8 cellular contexts compared by ENCODE assay signal in the genomic region with DNA sequence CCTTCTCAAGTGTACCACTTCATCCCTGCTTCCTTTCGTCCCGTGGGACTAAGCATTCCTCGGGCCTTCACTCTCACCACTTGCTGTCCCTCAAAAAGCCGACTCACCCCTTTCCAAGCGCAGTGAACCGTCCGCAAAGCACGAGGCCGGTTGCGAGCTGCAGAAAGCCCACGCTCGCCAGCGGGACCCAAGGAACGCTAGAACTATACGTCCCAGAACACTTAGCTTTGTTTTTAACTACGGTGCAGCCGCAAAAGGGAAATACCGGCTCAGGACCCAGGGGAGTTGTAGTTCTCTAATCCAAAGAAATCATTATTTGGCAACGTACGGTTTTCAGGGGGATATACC. TPM values are rescaled to one million over a fixed set of nuclear protein-coding genes. Genes with fewer than 3 reads are reported as not detected.
DNase-seq lines count a peak whose midpoint lies in the region; ATAC-seq and TF ChIP-seq lines count a peak whose summit lies in the region.

No MANE protein-coding gene starts in this region.

- peaks cover 0 to 57% (median 14%) of the 10 kb centered on the region in 9 donors for H3K36me3 ChIP-seq in heart right ventricle

- no peak for TF ChIP-seq CTCF in heart right ventricle (IDR thresholded peaks at IDR 0.05)

- CTCF ChIA-PET in activated naive CD4-positive, alpha-beta T cell treated with anti-CD3 and anti-CD28 coated beads for 36 hours (lab: Charles Lee): interaction anchor here (0.7 to 1.6 kb wide), 5 partner anchors 9 to 110 kb away, joined by 3 to 6 read pairs (median 4); no protein-coding TSS in a partner anchor

- H3K27ac ChIP-seq in heart right ventricle: peak overlapping the region; percentile 43 to 95 (median 92)

- intact Hi-C loops in activated naive CD4-positive, alpha-beta T cell treated with anti-CD3 and anti-CD28 coated beads for 36 hours (cut with micrococcal nuclease): loop anchor here (5.0 to 10.0 kb wide), 7 partner anchors 173 to 1796 kb away; a partner anchor contains a TSS
- intact Hi-C loops in heart right ventricle (cut with DNase I): loop anchor here in 1 of 10 donors (2.0 kb wide), 1 partner anchor 84 kb away; no protein-coding TSS in a partner anchor
- intact Hi-C loops in posterior vena cava (cut with DNase I): no loop called here

- peaks cover 24% of the 10 kb centered on the region for H3K36me3 Mint-ChIP-seq in activated naive CD4-positive, alpha-beta T cell treated with anti-CD3 and anti-CD28 coated beads for 36 hours (ENCODE audit: low read depth)

- H3K4me3 Mint-ChIP-seq in activated naive CD4-positive, alpha-beta T cell treated with anti-CD3 and anti-CD28 coated beads for 36 hours: peak overlapping the region; percentile 98

- H3K27me3 Mint-ChIP-seq in activated naive CD4-positive, alpha-beta T cell treated with anti-CD3 and anti-CD28 coated beads for 36 hours (ENCODE audit: low read depth): no peaks in the 10 kb centered on the region

- H3K4me3 ChIP-seq in heart right ventricle: peak overlapping the region; percentile 66 to 94 (median 82)

- no peaks in the 10 kb centered on the region for H3K9me3 ChIP-seq in heart right ventricle

- H3K9me3 Mint-ChIP-seq in activated naive CD4-positive, alpha-beta T cell treated with anti-CD3 and anti-CD28 coated beads for 36 hours: peaks cover 5% of the 10 kb centered on the region

- peak; percentile 15 for ATAC-seq in GM18867 (IDR thresholded peaks at IDR 0.05; ENCODE audit: unreplicated experiment)
- ATAC-seq in heart right ventricle: peak; percentile 3 to 45 (median 32)

- H3K4me1 ChIP-seq in heart right ventricle: peaks cover 4 to 40% (median 30%) of the 10 kb centered on the region in 9 donors

- H3K27ac Mint-ChIP-seq in activated naive CD4-positive, alpha-beta T cell treated with anti-CD3 and anti-CD28 coated beads for 36 hours: peak overlapping the region; percentile 98

- peak; percentile 43 for DNase-seq in AG08395 (ENCODE audit: low spot score)
- peak; percentile 15 for DNase-seq in HS-27A (ENCODE audit: low read depth)
- DNase-seq in activated naive CD4-positive, alpha-beta T cell treated with anti-CD3 and anti-CD28 coated beads for 36 hours: peak; percentile 35
- DNase-seq in heart right ventricle: peak in 1 of 2 donors; percentile 20
- peak; percentile 82 for DNase-seq in posterior vena cava (ENCODE audit: low spot score)
- no peak for DNase-seq in amniotic stem cell (lab: John Stamatoyannopoulos, UW)
- no peak for DNase-seq in retina

- H3K4me1 Mint-ChIP-seq in activated naive CD4-positive, alpha-beta T cell treated with anti-CD3 and anti-CD28 coated beads for 36 hours (ENCODE audit: low read depth): peaks cover 29% of the 10 kb centered on the region

- WGBS in heart right ventricle, 2 donors: 0 to 1% methylated on average over 20 of the region's 20 CpGs

- no peaks in the 10 kb centered on the region for H3K27me3 ChIP-seq in heart right ventricle

RNA-seq across cellular contexts. Expression of a gene that starts 0.5 kb away (rescaled TPM):
- total RNA-seq in activated naive CD4-positive, alpha-beta T cell treated with anti-CD3 and anti-CD28 coated beads for 36 hours: 10 to 100 TPM; 74.6 to 77.8 TPM
- total RNA-seq in heart right ventricle (10 to 100 TPM; 11.5 to 21.8 (median 14.7) TPM), posterior vena cava (10 to 100 TPM; 15.5 to 17.0 TPM)
- polyA plus RNA-seq in heart right ventricle: 10 to 100 TPM; 17.2 to 45.2 TPM

RNA-seq across cellular contexts. Expression of a gene that starts 6.4 kb away (rescaled TPM):
- 10 to 100 TPM; 42.8 to 46.6 TPM for total RNA-seq in activated naive CD4-positive, alpha-beta T cell treated with anti-CD3 and anti-CD28 coated beads for 36 hours
- total RNA-seq in heart right ventricle (10 to 100 TPM; 38.6 to 56.5 (median 46.8) TPM), posterior vena cava (10 to 100 TPM; 45.0 to 53.4 TPM)
- 10 to 100 TPM; 30.6 to 75.4 TPM for polyA plus RNA-seq in heart right ventricle

RNA-seq across cellular contexts. Expression of a gene that starts 15.0 kb away (rescaled TPM):
- not detected for total RNA-seq in activated naive CD4-positive, alpha-beta T cell treated with anti-CD3 and anti-CD28 coated beads for 36 hours
- total RNA-seq in heart right ventricle (not detected), posterior vena cava (not detected)
- polyA plus RNA-seq in heart right ventricle: under 1 TPM in 1 of 2 donors, not detected in 1; 0.15 TPM

RNA-seq across cellular contexts. Expression of a gene that starts 52.3 kb away (rescaled TPM):
- under 1 TPM in 1 of 2 experiments, not detected in 1; 0.17 TPM for total RNA-seq in activated naive CD4-positive, alpha-beta T cell treated with anti-CD3 and anti-CD28 coated beads for 36 hours
- not detected for total RNA-seq in heart right ventricle
- polyA plus RNA-seq in heart right ventricle: not detected
- not detected for total RNA-seq in posterior vena cava

Comparison
In these comparisons a context has a peak if more than half of its experiments do, and no peak if none do; other contexts are left out.
1. DNase-seq: peak in AG08395 (single experiment), HS-27A (single experiment), activated naive CD4-positive, alpha-beta T cell treated with anti-CD3 and anti-CD28 coated beads for 36 hours (single experiment) and posterior vena cava (single experiment); none in amniotic stem cell (single experiment) and retina (single experiment).